Comparison of ENCODE assay signal across 1 cellular context in genomic region chr9:87684627-87685204, GRCh38.
TF ChIP-seq lines count a peak whose summit lies in the region.

No MANE protein-coding gene starts in this region.

TF ChIP-seq in K562, 482 proteins besides CTCF, POLR2A, EP300 and RAD21 (continued from another document):
- TF ChIP-seq ZNF592 (IDR thresholded peaks at IDR 0.05) (peak; percentile 36; the same call in 1 of the 2 replicates), ZNF134 (CRISPR knock-in tag; conservative IDR thresholded peaks at IDR 0.05) (no peak), MAZ (CRISPR knock-in tag; conservative IDR thresholded peaks at IDR 0.05 in 1 of 2, IDR thresholded peaks at IDR 0.05 in 1 of 2) (0 out of 4 replicates have a peak, but pooled peaks of 1 of the 2 experiments have one; percentile 17), ZNF445 (CRISPR knock-in tag; IDR thresholded peaks at IDR 0.05; ENCODE audit: low read depth) (no peak), MEF2A (IDR thresholded peaks at IDR 0.05; ENCODE audit: control insufficient read depth, low read depth, low read length) (no peak), ZBTB26 (CRISPR knock-in tag; IDR thresholded peaks at IDR 0.05) (no peak), SMC3 (conservative IDR thresholded peaks at IDR 0.05; ENCODE audit: insufficient read depth, low read depth, low read length) (peak; percentile 66)
